24 cellular contexts compared by ENCODE assay signal in genomic region chr13:29581666-29582065, GRCh38. TPM values are rescaled to one million over a fixed set of nuclear protein-coding genes. Genes with fewer than 3 reads are reported as not detected.
DNase-seq lines count a peak whose midpoint lies in the region; ATAC-seq and TF ChIP-seq lines count a peak whose summit lies in the region.
"Had no signal": no experiment of that assay in that cellular context is flagged by ENCODE, and none has a peak within 500 bp of the region (broad histone marks: within the 10 kb centered on the region; RNA-seq: fewer than 3 reads in every experiment).

No MANE protein-coding gene starts in this region.

- H3K36me3 ChIP-seq in HEK293 (ENCODE audit: control insufficient read depth in 2 of 2, insufficient read depth in 1 of 2, low read length in 2 of 2), result no peaks in the 10 kb centered on the region
- H3K36me3 ChIP-seq in iPS-20b (ENCODE audit: insufficient read depth, low read depth, low read length), result no peaks in the 10 kb centered on the region
- H3K36me3 ChIP-seq in skeletal muscle satellite cell (ENCODE audit: insufficient read depth, low read length), result no peaks in the 10 kb centered on the region
- H3K36me3 ChIP-seq: heart right ventricle, left lung, uterus had no signal

- ATAC-seq in left lobe of liver, result no peak
- ATAC-seq: activated CD8-positive, alpha-beta memory T cell treated with anti-CD3 and anti-CD28 coated beads, Interleukin-2, amount 10 ng/mL, durations not matched to agents 7 days and 5 days; activated naive CD4-positive, alpha-beta T cell treated with anti-CD3 and anti-CD28 coated beads, Interleukin-2, amount 50 U/mL, for 72 hours; left lung had no signal

- TF ChIP-seq CTCF in HEK293 (tag by site-specific recombination; IDR thresholded peaks at IDR 0.05) (no peak), chondrocyte (IDR thresholded peaks at IDR 0.05) (no peak)

- H3K4me1 ChIP-seq in HEK293 (ENCODE audit: control insufficient read depth, insufficient read depth, low read length) (peaks cover 2% of the 10 kb centered on the region; the same call in 1 of the 2 replicates), iPS-20b (ENCODE audit: insufficient read depth, low read length) (peaks cover 42% of the 10 kb centered on the region), skeletal muscle satellite cell (ENCODE audit: control insufficient read depth, insufficient read depth, low read length) (peaks cover 48% of the 10 kb centered on the region)
- H3K4me1 ChIP-seq: left lung, parathyroid adenoma, uterus had no signal

- H3K9me3 ChIP-seq in HEK293 (ENCODE audit: control insufficient read depth, insufficient read depth, low read depth, low read length), result no peaks in the 10 kb centered on the region
- no peaks in the 10 kb centered on the region for H3K9me3 ChIP-seq in iPS-20b (ENCODE audit: insufficient read depth, low read depth, low read length)
- no peaks in the 10 kb centered on the region for H3K9me3 ChIP-seq in skeletal muscle satellite cell (replicated peaks; ENCODE audit: low read length)
- H3K9me3 ChIP-seq: heart right ventricle, left lung, uterus had no signal

- peak overlapping the region; percentile 10 for H3K4me2 ChIP-seq in skeletal muscle satellite cell (ENCODE audit: low read length)

- H3K9me3 Mint-ChIP-seq in chondrocyte (ENCODE audit: low read depth), result no peaks in the 10 kb centered on the region
- H3K9me3 Mint-ChIP-seq: activated CD4-positive, alpha-beta T cell treated with anti-CD3 and anti-CD28 coated beads, Interleukin-2, amount 10 ng/mL, durations not matched to agents 24 days and 14 days; activated naive CD4-positive, alpha-beta T cell treated with anti-CD3 and anti-CD28 coated beads, Interleukin-2, amount 50 U/mL, for 72 hours; activated T-helper 1 cell treated with anti-CD3 and anti-CD28 coated beads, Interleukin-12 subunit alpha, Interleukin-12 subunit beta, Interleukin-2, Interleukin-4 antibody, amounts not matched to agents 30 ng/mL and 10 ng/mL and 1 ng/mL, durations not matched to agents 14 hours and 24 hours and 36 hours; nephron; T-helper 1 cell treated with Interleukin-12 subunit alpha and Interleukin-12 subunit beta and Interleukin-4 antibody, amounts not matched to agents 30 μg/mL and 1 μg/mL, for 36 hours had no signal

- H3K27ac ChIP-seq in HEK293 (ENCODE audit: extremely low read depth, low read depth, low read length) (no peak overlapping the region), iPS-20b (ENCODE audit: low read length) (no peak overlapping the region)
- H3K27ac ChIP-seq: C4-2B, heart right ventricle, left lung, parathyroid adenoma, SK-N-MC, uterus had no signal

- H3K4me1 Mint-ChIP-seq in chondrocyte (ENCODE audit: low read depth), result peaks cover 87% of the 10 kb centered on the region

- H3K27ac Mint-ChIP-seq in chondrocyte (ENCODE audit: unreplicated experiment), result peak overlapping the region; percentile 34
- H3K27ac Mint-ChIP-seq: activated CD4-positive, alpha-beta T cell treated with anti-CD3 and anti-CD28 coated beads, Interleukin-2, amount 10 ng/mL, durations not matched to agents 24 days and 14 days; activated CD8-positive, alpha-beta memory T cell treated with anti-CD3 and anti-CD28 coated beads, Interleukin-2, amount 10 ng/mL, durations not matched to agents 7 days and 5 days; activated T-helper 1 cell treated with anti-CD3 and anti-CD28 coated beads, Interleukin-12 subunit alpha, Interleukin-12 subunit beta, Interleukin-2, Interleukin-4 antibody, amounts not matched to agents 30 ng/mL and 10 ng/mL and 1 ng/mL, durations not matched to agents 14 hours and 24 hours and 36 hours; T-helper 1 cell treated with Interleukin-12 subunit alpha and Interleukin-12 subunit beta and Interleukin-4 antibody, amounts not matched to agents 30 μg/mL and 1 μg/mL, for 36 hours had no signal

- H3K4me3 Mint-ChIP-seq in chondrocyte (ENCODE audit: unreplicated experiment), result peak overlapping the region; percentile 1
- H3K4me3 Mint-ChIP-seq: activated CD4-positive, alpha-beta T cell treated with anti-CD3 and anti-CD28 coated beads, Interleukin-2, amount 10 ng/mL, durations not matched to agents 24 days and 14 days; activated CD8-positive, alpha-beta memory T cell treated with anti-CD3 and anti-CD28 coated beads, Interleukin-2, amount 10 ng/mL, durations not matched to agents 7 days and 5 days; activated T-helper 1 cell treated with anti-CD3 and anti-CD28 coated beads, Interleukin-12 subunit alpha, Interleukin-12 subunit beta, Interleukin-2, Interleukin-4 antibody, amounts not matched to agents 30 ng/mL and 10 ng/mL and 1 ng/mL, durations not matched to agents 14 hours and 24 hours and 36 hours; nephron; T-helper 1 cell treated with Interleukin-12 subunit alpha and Interleukin-12 subunit beta and Interleukin-4 antibody, amounts not matched to agents 30 μg/mL and 1 μg/mL, for 36 hours had no signal

- CTCF ChIA-PET in HEK293 (lab: Yijun Ruan, JAX), result interaction anchor here (1.6 kb wide), 1 partner anchor 15 kb away, joined by 3 read pairs; no protein-coding TSS in a partner anchor

- H3K4me3 ChIP-seq in HEK293 (ENCODE audit: low read depth, low read length) (no peak overlapping the region), iPS-20b (ENCODE audit: low read length) (peak overlapping the region; percentile 20; the same call in 1 of the 2 replicates), skeletal muscle satellite cell (ENCODE audit: low read length) (no peak overlapping the region)
- H3K4me3 ChIP-seq: heart right ventricle, left lung, SK-N-MC, uterus had no signal

- H3K27me3 Mint-ChIP-seq in chondrocyte (ENCODE audit: low read depth), result no peaks in the 10 kb centered on the region
- H3K27me3 Mint-ChIP-seq: activated CD4-positive, alpha-beta T cell treated with anti-CD3 and anti-CD28 coated beads, Interleukin-2, amount 10 ng/mL, durations not matched to agents 24 days and 14 days; activated CD8-positive, alpha-beta memory T cell treated with anti-CD3 and anti-CD28 coated beads, Interleukin-2, amount 10 ng/mL, durations not matched to agents 7 days and 5 days had no signal

- H3K9ac ChIP-seq in iPS-20b (ENCODE audit: low read depth, low read length), result no peak overlapping the region
- H3K9ac ChIP-seq in skeletal muscle satellite cell (ENCODE audit: low read depth, low read length), result no peak overlapping the region
- H3K9ac ChIP-seq: parathyroid adenoma had no signal

- H3K27me3 ChIP-seq in iPS-20b (ENCODE audit: insufficient read depth, low read length) (no peaks in the 10 kb centered on the region), skeletal muscle satellite cell (ENCODE audit: control insufficient read depth, insufficient read depth, low read length) (no peaks in the 10 kb centered on the region)
- H3K27me3 ChIP-seq: heart right ventricle, left lung, uterus had no signal

- POLR2A ChIA-PET in HEK293 (lab: Yijun Ruan, JAX), result no interaction called here

- H3K36me3 Mint-ChIP-seq in chondrocyte (ENCODE audit: low read depth), result no peaks in the 10 kb centered on the region

- DNase-seq in chondrocyte (ENCODE audit: low spot score) (no peak), NCI-H2227 treated with DMSO at 0.1 percent for 48 hours (lab: John Stamatoyannopoulos, UW) (no peak), left lobe of liver (ENCODE audit: low spot score) (no peak)
- no peak for DNase-seq in activated CD4-positive, alpha-beta T cell treated with anti-CD3 and anti-CD28 coated beads for 48 hours
- DNase-seq: activated CD4-positive, alpha-beta T cell treated with anti-CD3 and anti-CD28 coated beads, Interleukin-2, amount 10 ng/mL, durations not matched to agents 24 days and 14 days; activated CD8-positive, alpha-beta memory T cell treated with anti-CD3 and anti-CD28 coated beads, Interleukin-2, amount 10 ng/mL, durations not matched to agents 7 days and 5 days; Calu3; dermis blood vessel endothelial cell; HCEC 1CT; left lung; NCI-H1417; NCI-H2081 treated with DMSO at 0.1 percent for 48 hours; uterus had no signal

TF ChIP-seq in HEK293, 187 proteins besides CTCF, POLR2A, EP300 and RAD21 (continues in another document):
- TF ChIP-seq ZFHX2 (tag by site-specific recombination; conservative IDR thresholded peaks at IDR 0.05) (peak; percentile 37), ZNF169 (tag by site-specific recombination; IDR thresholded peaks at IDR 0.05) (no peak), TRIM28 (IDR thresholded peaks at IDR 0.05; ENCODE audit: borderline replicate concordance, low read length) (no peak), EGR2 (tag by site-specific recombination; IDR thresholded peaks at IDR 0.05; ENCODE audit: low read depth) (peak; percentile 20; the same call in 1 of the 2 replicates), ZNF548 (tag by site-specific recombination; IDR thresholded peaks at IDR 0.05) (no peak), ZNF530 (tag by site-specific recombination; IDR thresholded peaks at IDR 0.05; ENCODE audit: low read depth) (no peak)
- TF ChIP-seq, protein P1, sequence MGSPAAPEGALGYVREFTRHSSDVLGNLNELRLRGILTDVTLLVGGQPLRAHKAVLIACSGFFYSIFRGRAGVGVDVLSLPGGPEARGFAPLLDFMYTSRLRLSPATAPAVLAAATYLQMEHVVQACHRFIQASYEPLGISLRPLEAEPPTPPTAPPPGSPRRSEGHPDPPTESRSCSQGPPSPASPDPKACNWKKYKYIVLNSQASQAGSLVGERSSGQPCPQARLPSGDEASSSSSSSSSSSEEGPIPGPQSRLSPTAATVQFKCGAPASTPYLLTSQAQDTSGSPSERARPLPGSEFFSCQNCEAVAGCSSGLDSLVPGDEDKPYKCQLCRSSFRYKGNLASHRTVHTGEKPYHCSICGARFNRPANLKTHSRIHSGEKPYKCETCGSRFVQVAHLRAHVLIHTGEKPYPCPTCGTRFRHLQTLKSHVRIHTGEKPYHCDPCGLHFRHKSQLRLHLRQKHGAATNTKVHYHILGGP (tag by site-specific recombination; IDR thresholded peaks at IDR 0.05), result no peak
- TF ChIP-seq, protein P2, sequence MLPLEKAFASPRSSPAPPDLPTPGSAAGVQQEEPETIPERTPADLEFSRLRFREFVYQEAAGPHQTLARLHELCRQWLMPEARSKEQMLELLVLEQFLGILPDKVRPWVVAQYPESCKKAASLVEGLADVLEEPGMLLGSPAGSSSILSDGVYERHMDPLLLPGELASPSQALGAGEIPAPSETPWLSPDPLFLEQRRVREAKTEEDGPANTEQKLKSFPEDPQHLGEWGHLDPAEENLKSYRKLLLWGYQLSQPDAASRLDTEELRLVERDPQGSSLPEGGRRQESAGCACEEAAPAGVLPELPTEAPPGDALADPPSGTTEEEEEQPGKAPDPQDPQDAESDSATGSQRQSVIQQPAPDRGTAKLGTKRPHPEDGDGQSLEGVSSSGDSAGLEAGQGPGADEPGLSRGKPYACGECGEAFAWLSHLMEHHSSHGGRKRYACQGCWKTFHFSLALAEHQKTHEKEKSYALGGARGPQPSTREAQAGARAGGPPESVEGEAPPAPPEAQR (tag by site-specific recombination; IDR thresholded peaks at IDR 0.05), result no peak

RNA-seq across cellular contexts. Expression of gene SLC7A1, which starts 13.8 kb away (rescaled TPM):
- total RNA-seq in chondrocyte (75.8 to 111 TPM (median 108 TPM) in 3 replicates), left lobe of liver (1.1 TPM)
- total RNA-seq in skeletal muscle satellite cell (2012; rRNA removed), result 24.1 and 25.6 TPM in 2 replicates

Comparison
In these comparisons a context has a peak if more than half of its experiments do, and no peak if none do; other contexts are left out.
1. RNA of gene SLC7A1, which starts 13.8 kb away (total RNA-seq): 75.8 to 111 TPM in chondrocyte; 1.1 TPM in left lobe of liver (single experiment); every median in the first group is over 10 times any median in the second.